Comparison of ENCODE assay signal across 22 cellular contexts in genomic region chr11:11944444-11944843, GRCh38.
"Had no signal": no experiment of that assay in that cellular context is flagged by ENCODE, and none has a peak within 500 bp of the region (broad histone marks: within the 10 kb centered on the region; RNA-seq: fewer than 3 reads in every experiment).

No MANE protein-coding gene starts in this region.

- ATAC-seq: activated CD8-positive, alpha-beta memory T cell treated with anti-CD3 and anti-CD28 coated beads, Interleukin-2, amount 10 ng/mL, durations not matched to agents 7 days and 5 days; activated CD8-positive, alpha-beta T cell treated with anti-CD3 and anti-CD28 coated beads for 36 hours; activated naive CD8-positive, alpha-beta T cell treated with anti-CD3 and anti-CD28 coated beads, Interleukin-2, amount 50 U/mL, for 24 hours; left lung; naive thymus-derived CD8-positive, alpha-beta T cell had no signal

- H3K9me3 ChIP-seq: left lung, thoracic aorta, vagina had no signal

- H3K27ac ChIP-seq: left lung, neural progenitor cell, thoracic aorta, vagina, WERI-Rb-1 had no signal

- H3K4me3 ChIP-seq: left lung, neural progenitor cell, thoracic aorta, vagina had no signal

- FAIRE-seq: colon, endothelial cell of umbilical vein, TTC549 had no signal

- H3K4me1 ChIP-seq: left lung, vagina had no signal

- H3K27me3 ChIP-seq: left lung, neural progenitor cell, vagina had no signal

- DNase-seq: activated CD4-positive, alpha-beta T cell treated with anti-CD3 and anti-CD28 coated beads, Interleukin-2, amount 10 ng/mL, durations not matched to agents 7 days and 5 days; activated CD4-positive, CD25-positive, alpha-beta regulatory T cell treated with anti-CD3 and anti-CD28 coated beads, Interleukin-2, amount 50 U/mL, for 72 hours; activated CD8-positive, alpha-beta memory T cell treated with anti-CD3 and anti-CD28 coated beads, Interleukin-2, amount 10 ng/mL, durations not matched to agents 7 days and 5 days; activated CD8-positive, alpha-beta T cell treated with anti-CD3 and anti-CD28 coated beads for 36 hours; activated effector memory CD4-positive, alpha-beta T cell treated with anti-CD3 and anti-CD28 coated beads, Interleukin-2, amount 50 U/mL, for 16 hours; activated naive CD4-positive, alpha-beta T cell treated with anti-CD3 and anti-CD28 coated beads, Interleukin-2, amount 50 U/mL, for 16 hours; activated naive CD8-positive, alpha-beta T cell treated with anti-CD3 and anti-CD28 coated beads, Interleukin-2, amount 50 U/mL, for 24 hours; activated T-cell treated with anti-CD3 and anti-CD28 coated beads for 4 hours; central memory CD4-positive, alpha-beta T cell; effector memory CD4-positive, alpha-beta T cell; left lung; naive thymus-derived CD8-positive, alpha-beta T cell; retina; stimulated activated CD4-positive, alpha-beta T cell treated with anti-CD3 and anti-CD28 coated beads, Interleukin-4, amount 100 ng/mL, for 24 hours; stimulated activated naive CD4-positive, alpha-beta T cell treated with Interleukin-2 at 50 U/mL for 16 hours; WERI-Rb-1 had no signal
